In genomic region chr1:113303252-113303651, GRCh38 we compare ENCODE assay signal across 19 cellular contexts.
"Had no signal": no experiment of that assay in that cellular context is flagged by ENCODE, and none has a peak within 500 bp of the region (broad histone marks: within the 10 kb centered on the region; RNA-seq: fewer than 3 reads in every experiment).

No MANE protein-coding gene starts in this region.

- H3K27me3 ChIP-seq: dorsolateral prefrontal cortex, ovary, transverse colon, vagina had no signal

- H3K4me3 Mint-ChIP-seq: activated CD4-positive, alpha-beta T cell treated with anti-CD3 and anti-CD28 coated beads for 36 hours; activated naive CD8-positive, alpha-beta T cell; activated T-helper 1 cell treated with anti-CD3 and anti-CD28 coated beads, Interleukin-12 subunit alpha, Interleukin-12 subunit beta, Interleukin-2, Interleukin-4 antibody, amounts not matched to agents 30 ng/mL and 10 ng/mL and 1 ng/mL, durations not matched to agents 14 hours and 24 hours and 36 hours; endodermal cell; naive B cell; stimulated activated naive CD8-positive, alpha-beta T cell treated with anti-CD3 and anti-CD28 coated beads, Interleukin-15, Interleukin-2, amounts not matched to agents 100 ng/mL and 50 ng/mL, for 24 hours had no signal

- DNase-seq: activated CD4-positive, alpha-beta T cell treated with anti-CD3 and anti-CD28 coated beads for 36 hours; activated CD4-positive, alpha-beta T cell treated with anti-CD3 and anti-CD28 coated beads, Interleukin-2, amount 50 U/mL, for 48 hours; activated gamma-delta T cell treated with Interleukin-2 at 50 U/mL for 16 hours; caudate nucleus; dorsolateral prefrontal cortex; endodermal cell; left ventricle myocardium superior; naive B cell; ovary; psoas muscle; right cardiac atrium; T-helper 2 cell; transverse colon had no signal

- H3K4me1 ChIP-seq: psoas muscle, transverse colon, vagina had no signal

- H3K27ac Mint-ChIP-seq: activated CD4-positive, alpha-beta T cell treated with anti-CD3 and anti-CD28 coated beads for 36 hours; activated naive CD8-positive, alpha-beta T cell; activated T-helper 1 cell treated with anti-CD3 and anti-CD28 coated beads, Interleukin-12 subunit alpha, Interleukin-12 subunit beta, Interleukin-2, Interleukin-4 antibody, amounts not matched to agents 30 ng/mL and 10 ng/mL and 1 ng/mL, durations not matched to agents 14 hours and 24 hours and 36 hours; endodermal cell; naive B cell; stimulated activated naive CD8-positive, alpha-beta T cell treated with anti-CD3 and anti-CD28 coated beads, Interleukin-15, Interleukin-2, amounts not matched to agents 100 ng/mL and 50 ng/mL, for 24 hours had no signal

- H3K36me3 ChIP-seq: ovary, transverse colon, vagina had no signal

- ATAC-seq: activated CD4-positive, alpha-beta T cell treated with anti-CD3 and anti-CD28 coated beads for 36 hours; left ventricle myocardium superior; psoas muscle; right cardiac atrium had no signal

- H3K9me3 ChIP-seq: ovary, psoas muscle, transverse colon, vagina had no signal

- H3K4me1 Mint-ChIP-seq: naive B cell had no signal

- H3K36me3 Mint-ChIP-seq: activated naive CD8-positive, alpha-beta T cell; naive B cell had no signal

- H3K27ac ChIP-seq: dorsolateral prefrontal cortex, epithelial cell of prostate, ovary, psoas muscle, skin epidermis, transverse colon, vagina had no signal

- H3K27me3 Mint-ChIP-seq: activated CD4-positive, alpha-beta T cell treated with anti-CD3 and anti-CD28 coated beads for 36 hours had no signal

- H3K9me3 Mint-ChIP-seq: activated T-helper 1 cell treated with anti-CD3 and anti-CD28 coated beads, Interleukin-12 subunit alpha, Interleukin-12 subunit beta, Interleukin-2, Interleukin-4 antibody, amounts not matched to agents 30 ng/mL and 10 ng/mL and 1 ng/mL, durations not matched to agents 14 hours and 24 hours and 36 hours; endodermal cell; stimulated activated naive CD8-positive, alpha-beta T cell treated with anti-CD3 and anti-CD28 coated beads, Interleukin-15, Interleukin-2, amounts not matched to agents 100 ng/mL and 50 ng/mL, for 24 hours had no signal

- H3K4me3 ChIP-seq: dorsolateral prefrontal cortex, ovary, psoas muscle, skin epidermis, transverse colon, vagina had no signal
